8 cellular contexts compared by ENCODE assay signal in genomic region chr17:82228278-82228841, GRCh38. TPM values are rescaled to one million over a fixed set of nuclear protein-coding genes. Genes with fewer than 3 reads are reported as not detected.
DNase-seq lines count a peak whose midpoint lies in the region; ATAC-seq and TF ChIP-seq lines count a peak whose summit lies in the region.

No MANE protein-coding gene starts in this region.

- H3K27ac ChIP-seq in esophagus squamous epithelium (peak overlapping the region; percentile 80 to 94 (median 90)), ovary (peak overlapping the region in 1 of 2 donors; percentile 35)

- peak in 2 of 4 donors; percentile 9 to 55 for TF ChIP-seq POLR2A in esophagus squamous epithelium (IDR thresholded peaks at IDR 0.05)
- no peak for TF ChIP-seq POLR2A in ovary (IDR thresholded peaks at IDR 0.05)

- H3K4me3 Mint-ChIP-seq in activated CD8-positive, alpha-beta T cell treated with anti-CD3 and anti-CD28 coated beads for 36 hours, result peak overlapping the region; percentile 77

- DNase-seq in activated CD8-positive, alpha-beta T cell treated with anti-CD3 and anti-CD28 coated beads for 36 hours, result peak; percentile 75
- DNase-seq in esophagus squamous epithelium (lab: John Stamatoyannopoulos, UW) (no peak), ovary (peak in 1 of 5 donors; percentile 46), sciatic nerve (ENCODE audit: low spot score) (no peak), A172 (ENCODE audit: low spot score) (no peak)

- no peak for TF ChIP-seq EP300 in ovary (IDR thresholded peaks at IDR 0.05)

- peaks cover 6% of the 10 kb centered on the region for H3K36me3 Mint-ChIP-seq in activated CD8-positive, alpha-beta T cell treated with anti-CD3 and anti-CD28 coated beads for 36 hours (ENCODE audit: low read depth)

- H3K27me3 ChIP-seq in esophagus squamous epithelium (peaks cover 0 to 36% (median 0%) of the 10 kb centered on the region in 4 donors), ovary (no peaks in the 10 kb centered on the region)

- H3K4me3 ChIP-seq in esophagus squamous epithelium (peak overlapping the region; percentile 35 to 84 (median 64)), ovary (peak overlapping the region; percentile 31)

- CTCF ChIA-PET in activated CD8-positive, alpha-beta T cell treated with anti-CD3 and anti-CD28 coated beads for 36 hours (lab: Charles Lee), result interaction anchor here (0.9 to 1.1 kb wide), 3 partner anchors 10 to 93 kb away, joined by 3 to 4 read pairs (median 3); no protein-coding TSS in a partner anchor

- 5% methylated on average over 4 of the region's 63 CpGs; no CpG with 5 or more reads in 1 of the 2 donors for WGBS in esophagus squamous epithelium, 2 donors
- 25 to 49% (median 39%) methylated on average over 43 to 63 of the region's 63 CpGs for WGBS in ovary, 3 donors

- intact Hi-C loops in activated CD8-positive, alpha-beta T cell treated with anti-CD3 and anti-CD28 coated beads for 36 hours (cut with micrococcal nuclease), result no loop called here
- intact Hi-C loops in esophagus squamous epithelium (cut with DNase I), result no loop called here
- intact Hi-C loops in ovary (cut with DNase I), result no loop called here
- intact Hi-C loops in sciatic nerve (cut with DNase I), result no loop called here

- H3K9me3 Mint-ChIP-seq in activated CD8-positive, alpha-beta T cell treated with anti-CD3 and anti-CD28 coated beads for 36 hours, result no peaks in the 10 kb centered on the region

- no peaks in the 10 kb centered on the region for H3K27me3 Mint-ChIP-seq in activated CD8-positive, alpha-beta T cell treated with anti-CD3 and anti-CD28 coated beads for 36 hours

- ATAC-seq in GM18907 (IDR thresholded peaks at IDR 0.05; ENCODE audit: unreplicated experiment), result peak; percentile 31
- ATAC-seq in HG03460 (IDR thresholded peaks at IDR 0.05; ENCODE audit: unreplicated experiment), result peak; percentile 32
- peak; percentile 51 for ATAC-seq in activated CD8-positive, alpha-beta T cell treated with anti-CD3 and anti-CD28 coated beads for 36 hours
- ATAC-seq in sciatic nerve, result no peak
- no peak for ATAC-seq in HG03469 (IDR thresholded peaks at IDR 0.05; ENCODE audit: unreplicated experiment)

- H3K27ac Mint-ChIP-seq in activated CD8-positive, alpha-beta T cell treated with anti-CD3 and anti-CD28 coated beads for 36 hours, result peak overlapping the region; percentile 76

- no peak for TF ChIP-seq CTCF in activated CD8-positive, alpha-beta T cell treated with anti-CD3 and anti-CD28 coated beads for 36 hours (IDR thresholded peaks at IDR 0.05)
- no peak for TF ChIP-seq CTCF in esophagus squamous epithelium (IDR thresholded peaks at IDR 0.05)
- TF ChIP-seq CTCF in ovary (IDR thresholded peaks at IDR 0.05), result no peak

- H3K36me3 ChIP-seq in esophagus squamous epithelium (no peaks in the 10 kb centered on the region), ovary (no peaks in the 10 kb centered on the region)

- peaks cover 3% of the 10 kb centered on the region for H3K4me1 Mint-ChIP-seq in activated CD8-positive, alpha-beta T cell treated with anti-CD3 and anti-CD28 coated beads for 36 hours (ENCODE audit: low read depth)

- H3K9me3 ChIP-seq in esophagus squamous epithelium, result peaks cover 0 to 3% (median 0%) of the 10 kb centered on the region in 3 donors
- no peaks in the 10 kb centered on the region for H3K9me3 ChIP-seq in ovary

- POLR2A ChIA-PET in activated CD8-positive, alpha-beta T cell treated with anti-CD3 and anti-CD28 coated beads for 36 hours (lab: Charles Lee), result interaction anchor here (0.9 to 2.2 kb wide), 9 partner anchors 10 to 89 kb away, joined by 3 to 12 read pairs (median 4); partner anchors contain the start of gene CD7

- H3K4me1 ChIP-seq in esophagus squamous epithelium (peaks cover 32 to 57% (median 42%) of the 10 kb centered on the region in 3 donors), ovary (ENCODE audit: insufficient read depth) (peaks cover 14% of the 10 kb centered on the region)

RNA-seq across cellular contexts. Expression of gene SLC16A3, which starts 0.5 kb away (rescaled TPM):
- total RNA-seq in activated CD8-positive, alpha-beta T cell treated with anti-CD3 and anti-CD28 coated beads for 36 hours, result 100 to 1,000 TPM; 183 to 193 TPM
- 10 to 100 TPM; 18.8 to 32.9 (median 21.7) TPM for total RNA-seq in esophagus squamous epithelium
- total RNA-seq in ovary, result 10 to 100 TPM; 10.5 to 23.2 (median 18.0) TPM
- 1 to 10 TPM; 3.5 to 5.0 TPM for polyA plus RNA-seq in ovary
- 53.1 TPM for total RNA-seq in sciatic nerve
- total RNA-seq in A172 (2014; rRNA removed; shearing (Covaris generic)), result 65.3 and 66.7 TPM in 2 replicates

RNA-seq across cellular contexts. Expression of gene CCDC57, which starts 15.7 kb away (rescaled TPM):
- total RNA-seq in activated CD8-positive, alpha-beta T cell treated with anti-CD3 and anti-CD28 coated beads for 36 hours, result 10 to 100 TPM; 56.6 to 64.2 TPM
- total RNA-seq in esophagus squamous epithelium (10 to 100 TPM in 2 of 4 donors, 1 to 10 TPM in 2; 7.9 to 22.1 (median 9.8) TPM), ovary (10 to 100 TPM; 22.9 to 65.0 (median 41.9) TPM), sciatic nerve (50.6 TPM)
- 10 to 100 TPM in 1 of 2 donors, 1 to 10 TPM in 1; 7.7 to 22.2 TPM for polyA plus RNA-seq in ovary
- 8.9 and 14.6 TPM in 2 replicates for total RNA-seq in A172 (2014; rRNA removed; shearing (Covaris generic))

RNA-seq across cellular contexts. Expression of gene CSNK1D, which starts 45.1 kb away (rescaled TPM):
- total RNA-seq in activated CD8-positive, alpha-beta T cell treated with anti-CD3 and anti-CD28 coated beads for 36 hours, result 10 to 100 TPM; 90.6 to 97.0 TPM
- total RNA-seq in esophagus squamous epithelium, result 100 to 1,000 TPM in 1 of 4 donors, 10 to 100 TPM in 3; 24.6 to 102 (median 57.1) TPM
- 100 to 1,000 TPM in 5 of 7 donors, 10 to 100 TPM in 2; 46.0 to 160 (median 121) TPM for total RNA-seq in ovary
- polyA plus RNA-seq in ovary, result 100 to 1,000 TPM in 1 of 2 donors, 10 to 100 TPM in 1; 81.2 to 134 TPM
- 152 TPM for total RNA-seq in sciatic nerve
- 19.9 and 20.9 TPM in 2 replicates for total RNA-seq in A172 (2014; rRNA removed; shearing (Covaris generic))

Comparison
In these comparisons a context has a peak if more than half of its experiments do, and no peak if none do; other contexts are left out.
1. ATAC-seq: peak in GM18907 (single experiment), HG03460 (single experiment) and activated CD8-positive, alpha-beta T cell treated with anti-CD3 and anti-CD28 coated beads for 36 hours (single experiment); none in sciatic nerve (single experiment) and HG03469 (single experiment).